16 cellular contexts compared by ENCODE assay signal in the genomic region with DNA sequence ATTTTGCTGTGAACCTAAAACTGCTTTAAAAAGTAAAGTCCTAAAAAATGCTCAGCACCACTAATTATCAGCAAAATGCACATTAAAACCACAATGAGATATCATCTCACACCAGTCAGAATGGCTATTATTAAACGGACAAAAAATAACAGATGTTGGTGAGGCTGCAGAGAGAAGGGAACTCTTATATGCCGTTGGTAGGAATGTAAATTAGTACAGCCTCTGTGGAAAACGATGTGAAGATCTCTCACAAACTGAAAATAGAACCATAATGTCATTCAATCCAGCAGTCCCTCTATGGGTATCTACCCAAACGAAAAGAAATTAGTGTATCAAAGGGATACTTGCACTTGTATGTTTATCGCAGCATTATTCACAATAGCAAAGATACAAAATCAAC.
"Had no signal": no experiment of that assay in that cellular context is flagged by ENCODE, and none has a peak within 500 bp of the region (broad histone marks: within the 10 kb centered on the region; RNA-seq: fewer than 3 reads in every experiment).

No MANE protein-coding gene starts in this region.

- H2AFZ ChIP-seq: neural progenitor cell had no signal

- H3K27ac Mint-ChIP-seq: activated B cell treated with CpG ODN at 0.5 μM for 24 hours; activated T-helper 2 cell treated with anti-CD3 and anti-CD28 coated beads, Interferon-gamma antibody, Interleukin-2, Interleukin-4, amounts not matched to agents 10 μg/mL and 5 μg/mL and 100 μg/mL, durations not matched to agents 14 hours and 24 hours and 36 hours; endodermal cell; neural progenitor cell; stimulated activated naive CD8-positive, alpha-beta T cell treated with anti-CD3 and anti-CD28 coated beads, Interleukin-15, amount 100 ng/mL, for 72 hours had no signal

- H3K9me3 ChIP-seq: gastrocnemius medialis, heart left ventricle, lower lobe of right lung, right lobe of liver, testis, upper lobe of right lung had no signal

- H3K36me3 ChIP-seq: brain microvascular endothelial cell, gastrocnemius medialis, heart left ventricle, lower lobe of right lung, neural progenitor cell, right lobe of liver, upper lobe of right lung had no signal

- DNase-seq: activated B cell treated with CpG ODN at 0.5 μM for 24 hours; activated CD4-positive, alpha-beta T cell treated with anti-CD3 and anti-CD28 coated beads for 48 hours; activated naive CD4-positive, alpha-beta T cell treated with anti-CD3 and anti-CD28 coated beads, Interleukin-2, amount 10 ng/mL, durations not matched to agents 7 days and 5 days; brain microvascular endothelial cell; cerebellar nuclear complex; endodermal cell; gastrocnemius medialis; heart left ventricle; left cardiac atrium; lower lobe of right lung; right lobe of liver; stimulated activated naive CD8-positive, alpha-beta T cell treated with anti-CD3 and anti-CD28 coated beads, Interleukin-15, amount 100 ng/mL, for 72 hours; testis; upper lobe of right lung had no signal

- H3K9me3 Mint-ChIP-seq: activated B cell treated with CpG ODN at 0.5 μM for 24 hours; activated naive CD4-positive, alpha-beta T cell treated with anti-CD3 and anti-CD28 coated beads, Interleukin-2, amount 10 ng/mL, durations not matched to agents 7 days and 5 days; activated T-helper 2 cell treated with anti-CD3 and anti-CD28 coated beads, Interferon-gamma antibody, Interleukin-2, Interleukin-4, amounts not matched to agents 10 μg/mL and 5 μg/mL and 100 μg/mL, durations not matched to agents 14 hours and 24 hours and 36 hours; endodermal cell; neural progenitor cell; stimulated activated naive CD8-positive, alpha-beta T cell treated with anti-CD3 and anti-CD28 coated beads, Interleukin-15, amount 100 ng/mL, for 72 hours had no signal

- H3K4me1 Mint-ChIP-seq: endodermal cell, neural progenitor cell had no signal

- H3K27me3 ChIP-seq: brain microvascular endothelial cell, gastrocnemius medialis, heart left ventricle, neural progenitor cell, right lobe of liver, testis, upper lobe of right lung had no signal

- H3K9ac ChIP-seq: neural progenitor cell had no signal

- H3K4me1 ChIP-seq: gastrocnemius medialis, neural progenitor cell, right lobe of liver, testis had no signal

- H3K27ac ChIP-seq: brain microvascular endothelial cell, gastrocnemius medialis, lower lobe of right lung, neural progenitor cell, right lobe of liver, testis, upper lobe of right lung had no signal

- H3K4me3 Mint-ChIP-seq: activated B cell treated with CpG ODN at 0.5 μM for 24 hours, endodermal cell, neural progenitor cell had no signal

- H3K27me3 Mint-ChIP-seq: stimulated activated naive CD8-positive, alpha-beta T cell treated with anti-CD3 and anti-CD28 coated beads, Interleukin-15, amount 100 ng/mL, for 72 hours had no signal

- H3K4me2 ChIP-seq: neural progenitor cell had no signal

- H3K4me3 ChIP-seq: gastrocnemius medialis, heart left ventricle, lower lobe of right lung, neural progenitor cell, right lobe of liver, testis, upper lobe of right lung had no signal

- H3K36me3 Mint-ChIP-seq: activated naive CD4-positive, alpha-beta T cell treated with anti-CD3 and anti-CD28 coated beads, Interleukin-2, amount 10 ng/mL, durations not matched to agents 7 days and 5 days; neural progenitor cell had no signal
